ENCODE assay signal across 2 cellular contexts in genomic region chr22:31091106-31091975, GRCh38.
TF ChIP-seq lines count a peak whose summit lies in the region.

No MANE protein-coding gene starts in this region.

TF ChIP-seq in GM23338, 12 proteins besides CTCF, POLR2A, EP300 and RAD21:
- no peak for TF ChIP-seq ZNF114 (CRISPR knock-in tag; IDR thresholded peaks at IDR 0.05)
- TF ChIP-seq NANOG (IDR thresholded peaks at IDR 0.05; ENCODE audit: borderline replicate concordance), result no peak
- TF ChIP-seq EZH2phosphoT487 (IDR thresholded peaks at IDR 0.05; ENCODE audit: unreplicated experiment), result no peak
- TF ChIP-seq CREB1 (CRISPR knock-in tag; IDR thresholded peaks at IDR 0.05; ENCODE audit: low read depth), result no peak
- no peak for TF ChIP-seq POLR2AphosphoS5 (IDR thresholded peaks at IDR 0.05; ENCODE audit: low read depth)
- TF ChIP-seq ETS1 (IDR thresholded peaks at IDR 0.05), result no peak
- TF ChIP-seq REST (IDR thresholded peaks at IDR 0.05; ENCODE audit: unreplicated experiment), result no peak
- no peak for TF ChIP-seq STAT1 (IDR thresholded peaks at IDR 0.05; ENCODE audit: unreplicated experiment)
- TF ChIP-seq ZNF331 (CRISPR knock-in tag; IDR thresholded peaks at IDR 0.05; ENCODE audit: low read depth), result no peak
- TF ChIP-seq JUNB (IDR thresholded peaks at IDR 0.05; ENCODE audit: unreplicated experiment), result no peak
- no peak for TF ChIP-seq ZNF462 (CRISPR knock-in tag; IDR thresholded peaks at IDR 0.05)
- no peak for TF ChIP-seq EZH2 (IDR thresholded peaks at IDR 0.05; ENCODE audit: low read depth, unreplicated experiment)

TF ChIP-seq in K562, 482 proteins besides CTCF, POLR2A, EP300 and RAD21:
- peak; percentile 16; the same call in 1 of the 2 replicates for TF ChIP-seq RBFOX2 (IDR thresholded peaks at IDR 0.05; ENCODE audit: low read depth, low read length)
- no peak for TF ChIP-seq MITF (IDR thresholded peaks at IDR 0.05)
- TF ChIP-seq POLR2G (IDR thresholded peaks at IDR 0.05; ENCODE audit: low read depth, low read length), result 0 out of 2 replicates have a peak, but pooled peaks have one; percentile 35
TF ChIP-seq in K562: peak in this region for 2.
